Comparison of ENCODE assay signal across 28 cellular contexts in genomic region chr1:168266644-168267186, GRCh38. TPM values are rescaled to one million over a fixed set of nuclear protein-coding genes. Genes with fewer than 3 reads are reported as not detected.
DNase-seq lines count a peak whose midpoint lies in the region; ATAC-seq and TF ChIP-seq lines count a peak whose summit lies in the region.
"Had no signal": no experiment of that assay in that cellular context is flagged by ENCODE, and none has a peak within 500 bp of the region (broad histone marks: within the 10 kb centered on the region; RNA-seq: fewer than 3 reads in every experiment).

No MANE protein-coding gene starts in this region.

- H3K9me2 ChIP-seq in SK-N-SH: no peaks in the 10 kb centered on the region

- H3K27me3 ChIP-seq in BE2C (no peaks in the 10 kb centered on the region), MG63 (no peaks in the 10 kb centered on the region), SK-N-SH (ENCODE audit: insufficient read depth) (no peaks in the 10 kb centered on the region), foreskin keratinocyte (no peaks in the 10 kb centered on the region)
- H3K27me3 ChIP-seq: cardiac muscle cell, heart left ventricle, SJCRH30 had no signal

- H3K9me3 ChIP-seq in BE2C (no peaks in the 10 kb centered on the region), MG63 (no peaks in the 10 kb centered on the region), SK-N-SH (no peaks in the 10 kb centered on the region)
- H3K9me3 ChIP-seq: heart left ventricle, SJCRH30 had no signal

- H3K4me2 ChIP-seq in SK-N-SH: no peak overlapping the region

- H2AFZ ChIP-seq in SK-N-SH (ENCODE audit: low read depth): no peak overlapping the region

- peak; percentile 13 for ATAC-seq in foreskin keratinocyte
- ATAC-seq in GM18873 (IDR thresholded peaks at IDR 0.05; ENCODE audit: low FRiP score, unreplicated experiment): no peak
- no peak for ATAC-seq in left ventricle myocardium superior
- ATAC-seq: activated T-cell treated with anti-CD3 and anti-CD28 coated beads, Interleukin-2, amount 50 U/mL, for 72 hours; left colon; naive thymus-derived CD4-positive, alpha-beta T cell; stimulated activated effector memory CD8-positive, alpha-beta T cell treated with anti-CD3 and anti-CD28 coated beads, Interleukin-12 subunit alpha, Interleukin-12 subunit beta, amount 100 ng/mL, for 72 hours had no signal

- H3K27ac ChIP-seq in SK-N-SH (ENCODE audit: low read depth in 2 of 2, low read length in 1 of 2) (no peak overlapping the region), foreskin keratinocyte (no peak overlapping the region)
- H3K27ac ChIP-seq: cardiac muscle cell, heart left ventricle, SJCRH30 had no signal

- peaks cover 3% of the 10 kb centered on the region; the same call in 1 of the 2 replicates for H3K4me1 ChIP-seq in BE2C
- H3K4me1 ChIP-seq in SK-N-SH (ENCODE audit: control insufficient read depth in 1 of 2, insufficient read depth in 2 of 2, low read depth in 1 of 2, low read length in 1 of 2): peaks cover 5 to 11% of the 10 kb centered on the region in 2 experiments; a peak in 2 of 4 replicates
- peaks cover 15% of the 10 kb centered on the region for H3K4me1 ChIP-seq in foreskin keratinocyte
- H3K4me1 ChIP-seq: SJCRH30 had no signal

- WGBS in SK-N-SH (ENCODE audit: low lambda C conversion rate): 64% methylated on average over 6 of the region's 6 CpGs

- H3K79me2 ChIP-seq in SK-N-SH (ENCODE audit: insufficient read depth): no peaks in the 10 kb centered on the region; the same call in 1 of the 2 replicates

- no peak overlapping the region for H3K9ac ChIP-seq in SK-N-SH

- H4K20me1 ChIP-seq in SK-N-SH (ENCODE audit: insufficient read depth): no peaks in the 10 kb centered on the region

- TF ChIP-seq CTCF in BE2C (IDR thresholded peaks at IDR 0.05; ENCODE audit: low read depth, low read length) (no peak), SK-N-SH (IDR thresholded peaks at IDR 0.05) (no peak), foreskin keratinocyte (conservative IDR thresholded peaks at IDR 0.05) (no peak)

- H3K4me3 ChIP-seq in BE2C (ENCODE audit: low read depth, low read length) (no peak overlapping the region), MG63 (no peak overlapping the region), SK-N-SH (ENCODE audit: low read depth in 2 of 2, low read length in 1 of 2) (no peak overlapping the region)
- H3K4me3 ChIP-seq: cardiac muscle cell, heart left ventricle, SJCRH30 had no signal

- no peak for TF ChIP-seq RAD21 in SK-N-SH (IDR thresholded peaks at IDR 0.05; ENCODE audit: low read length)

- H3K36me3 ChIP-seq in BE2C (no peaks in the 10 kb centered on the region), MG63 (peaks cover 3% of the 10 kb centered on the region), SK-N-SH (replicated peaks in 1 of 2; ENCODE audit: control insufficient read depth in 1 of 2, insufficient read depth in 2 of 2, low read length in 1 of 2) (peaks cover 0 to 5% of the 10 kb centered on the region in 2 experiments)
- H3K36me3 ChIP-seq: cardiac muscle cell, SJCRH30 had no signal

- intact Hi-C loops in left ventricle myocardium superior (cut with micrococcal nuclease): no loop called here

- POLR2A ChIA-PET in SK-N-SH (lab: Yijun Ruan, JAX): no interaction called here

- 0 out of 4 replicates have a peak, but pooled peaks of 1 of the 2 experiments have one; percentile 9 for TF ChIP-seq EP300 in SK-N-SH (IDR thresholded peaks at IDR 0.05; ENCODE audit: borderline replicate concordance in 1 of 2, low read depth in 1 of 2, low read length in 1 of 2)

- H3F3A ChIP-seq in SK-N-SH (replicated peaks; ENCODE audit: insufficient read depth): peaks cover 16% of the 10 kb centered on the region

- DNase-seq in BE2C: peak; percentile 64
- DNase-seq in MG63: peak; percentile 78
- no peak for DNase-seq in SK-N-SH
- no peak for DNase-seq in foreskin keratinocyte
- DNase-seq in putamen (ENCODE audit: low spot score): no peak
- no peak for DNase-seq in left ventricle myocardium superior
- no peak for DNase-seq in superior temporal gyrus (ENCODE audit: extremely low spot score)
- DNase-seq: activated CD4-positive, alpha-beta T cell treated with anti-CD3 and anti-CD28 coated beads for 4 hours; activated naive CD4-positive, alpha-beta T cell treated with anti-CD3 and anti-CD28 coated beads for 36 hours; activated T-cell treated with anti-CD3 and anti-CD28 coated beads, Interleukin-2, amount 50 U/mL, for 72 hours; cortex of kidney; DMS153; GF-D8; H7; heart left ventricle; Karpas-422; left colon; naive thymus-derived CD4-positive, alpha-beta T cell; NCI-H1092; NCI-H187; NCI-H345; NK-92 treated with Interleukin-12 subunit alpha and Interleukin-12 subunit beta, amount 100 ng/mL, for 24 hours; occipital lobe; SJCRH30; stimulated activated CD4-positive, alpha-beta T cell treated with anti-CD3 and anti-CD28 coated beads, Interleukin-2, amount 100 ng/mL, for 48 hours had no signal

- CTCF ChIA-PET in SK-N-SH (lab: Yijun Ruan, JAX): no interaction called here

TF ChIP-seq in SK-N-SH, 30 proteins besides CTCF, POLR2A, EP300 and RAD21:
- TF ChIP-seq TCF12 (IDR thresholded peaks at IDR 0.05) (peak; percentile 57), IRF3 (IDR thresholded peaks at IDR 0.05; ENCODE audit: low read depth, low read length) (no peak), YY1 (IDR thresholded peaks at IDR 0.05; ENCODE audit: low read depth) (no peak), USF1 (IDR thresholded peaks at IDR 0.05; ENCODE audit: borderline replicate concordance, low read depth) (no peak), USF2 (IDR thresholded peaks at IDR 0.05; ENCODE audit: borderline replicate concordance, low read depth, low read length) (no peak), PBX3 (IDR thresholded peaks at IDR 0.05) (peak; percentile 67), MXI1 (IDR thresholded peaks at IDR 0.05; ENCODE audit: low read depth, low read length) (no peak), JUND (IDR thresholded peaks at IDR 0.05) (0 out of 2 replicates have a peak, but pooled peaks have one; percentile 21), GABPA (IDR thresholded peaks at IDR 0.05; ENCODE audit: low read depth) (no peak), NFIC (IDR thresholded peaks at IDR 0.05; ENCODE audit: borderline replicate concordance) (peak; percentile 86), MEF2A (IDR thresholded peaks at IDR 0.05; ENCODE audit: borderline replicate concordance, low read depth) (no peak), POLR2AphosphoS5 (IDR thresholded peaks at IDR 0.05; ENCODE audit: low read depth, low read length) (no peak), ELF1 (IDR thresholded peaks at IDR 0.05) (no peak), FOSL2 (IDR thresholded peaks at IDR 0.05; ENCODE audit: borderline replicate concordance, low read depth) (no peak), CHD2 (IDR thresholded peaks at IDR 0.05; ENCODE audit: low read length, partially characterized antibody) (no peak)

RNA-seq across cellular contexts. Expression of gene TBX19, which starts 14.0 kb away (rescaled TPM):
- 1.6 TPM for polyA plus RNA-seq in BE2C (2012; ENCODE audit: insufficient read depth, insufficient read length, low read depth)
- 1.1 TPM in 1 of 2 replicates, not detected in the other for total RNA-seq in MG63 (2014; rRNA removed; shearing (Covaris generic); ENCODE audit: low replicate concordance)
- polyA plus RNA-seq in SK-N-SH (2012; rRNA removed): 2.7 and 3.5 TPM in 2 replicates
- polyA plus RNA-seq in SK-N-SH (2012; cell fraction: cytosol; rRNA removed): 1.6 and 1.7 TPM in 2 replicates
- polyA plus RNA-seq in SK-N-SH (2012; cell fraction: nucleus; rRNA removed): 8.1 and 13.1 TPM in 2 replicates
- total RNA-seq in foreskin keratinocyte: 0.24 and 0.32 TPM in 2 replicates
- 0.35 and 0.37 TPM in 2 replicates for polyA plus RNA-seq in foreskin keratinocyte
- 0.55 TPM for total RNA-seq in left ventricle myocardium superior

RNA-seq across cellular contexts. Expression of gene SFT2D2, which starts 40.9 kb away (rescaled TPM):
- polyA plus RNA-seq in BE2C (2012; ENCODE audit: insufficient read depth, insufficient read length, low read depth): 4.9 TPM
- total RNA-seq in MG63 (2014; rRNA removed; shearing (Covaris generic); ENCODE audit: low replicate concordance): 11.1 and 19.0 TPM in 2 replicates
- polyA plus RNA-seq in SK-N-SH (2012; rRNA removed) (9.3 and 13.2 TPM in 2 replicates), foreskin keratinocyte (6.1 TPM in 2 replicates)
- 11.7 and 12.9 TPM in 2 replicates for polyA plus RNA-seq in SK-N-SH (2012; cell fraction: cytosol; rRNA removed)
- polyA plus RNA-seq in SK-N-SH (2012; cell fraction: nucleus; rRNA removed): 6.9 and 15.3 TPM in 2 replicates
- total RNA-seq in foreskin keratinocyte (33.6 and 35.6 TPM in 2 replicates), left ventricle myocardium superior (13.4 TPM)

Comparison
In these comparisons a context has a peak if more than half of its experiments do, and no peak if none do; other contexts are left out.
1. DNase-seq: peak in BE2C (single experiment) and MG63 (single experiment); none in SK-N-SH (single experiment), foreskin keratinocyte (0 of 2), putamen (single experiment), left ventricle myocardium superior (single experiment) and superior temporal gyrus (single experiment).